1 cellular context compared by ENCODE assay signal in the genomic region with DNA sequence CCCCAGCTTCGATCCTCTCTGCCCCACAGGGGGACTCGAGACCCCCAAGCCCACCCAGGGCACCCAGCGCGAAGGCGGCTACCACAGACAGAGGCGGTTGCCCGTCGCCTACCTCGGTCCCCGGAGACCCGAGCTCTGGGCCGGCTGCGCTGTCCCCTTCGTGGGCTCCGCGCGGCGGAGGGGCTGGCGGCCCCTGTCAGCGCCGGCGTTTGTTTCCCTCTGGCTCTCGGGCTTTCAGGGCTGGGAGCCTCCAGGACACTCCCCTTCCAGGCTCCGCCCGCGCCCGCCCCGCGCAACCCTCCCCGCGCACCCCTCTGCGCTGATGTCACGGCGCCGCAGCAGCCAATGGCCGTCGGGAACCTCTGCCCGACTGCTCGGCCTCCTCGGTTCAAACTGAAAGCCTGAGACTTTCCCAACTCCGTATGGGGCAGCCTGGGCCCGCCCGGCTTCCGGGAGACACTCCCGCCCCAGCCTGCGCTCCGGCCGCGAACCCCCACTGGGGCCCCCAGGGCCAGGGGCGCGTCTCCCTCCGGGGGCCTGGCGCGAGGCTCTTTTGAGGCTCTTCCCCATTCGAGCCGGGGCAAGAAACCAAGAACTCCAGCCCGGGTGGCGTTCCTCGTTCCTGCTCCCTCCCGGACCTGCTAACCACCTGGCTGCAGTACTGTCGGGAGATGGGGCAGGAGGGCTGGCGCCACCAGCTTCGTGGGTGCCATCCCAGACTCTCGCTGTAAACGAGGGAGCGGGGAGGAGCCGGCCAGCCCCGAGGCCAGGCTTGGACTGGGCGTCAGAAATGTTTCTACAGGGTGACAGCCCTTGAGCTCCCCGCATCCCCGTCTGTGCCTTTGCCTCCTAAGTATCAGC.
TF ChIP-seq lines count a peak whose summit lies in the region.

A gene with protein sequence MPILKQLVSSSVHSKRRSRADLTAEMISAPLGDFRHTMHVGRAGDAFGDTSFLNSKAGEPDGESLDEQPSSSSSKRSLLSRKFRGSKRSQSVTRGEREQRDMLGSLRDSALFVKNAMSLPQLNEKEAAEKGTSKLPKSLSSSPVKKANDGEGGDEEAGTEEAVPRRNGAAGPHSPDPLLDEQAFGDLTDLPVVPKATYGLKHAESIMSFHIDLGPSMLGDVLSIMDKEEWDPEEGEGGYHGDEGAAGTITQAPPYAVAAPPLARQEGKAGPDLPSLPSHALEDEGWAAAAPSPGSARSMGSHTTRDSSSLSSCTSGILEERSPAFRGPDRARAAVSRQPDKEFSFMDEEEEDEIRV (minus strand): TSS at position 221 of the 861 bp plus-strand sequence. CDS start 25,501 bp downstream, outside the sequence.

TF ChIP-seq in HepG2, 621 proteins besides CTCF, POLR2A, EP300 and RAD21 (continued from another document and continues in another):
- TF ChIP-seq, protein P1, sequence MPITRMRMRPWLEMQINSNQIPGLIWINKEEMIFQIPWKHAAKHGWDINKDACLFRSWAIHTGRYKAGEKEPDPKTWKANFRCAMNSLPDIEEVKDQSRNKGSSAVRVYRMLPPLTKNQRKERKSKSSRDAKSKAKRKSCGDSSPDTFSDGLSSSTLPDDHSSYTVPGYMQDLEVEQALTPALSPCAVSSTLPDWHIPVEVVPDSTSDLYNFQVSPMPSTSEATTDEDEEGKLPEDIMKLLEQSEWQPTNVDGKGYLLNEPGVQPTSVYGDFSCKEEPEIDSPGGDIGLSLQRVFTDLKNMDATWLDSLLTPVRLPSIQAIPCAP (CRISPR knock-in tag; IDR thresholded peaks at IDR 0.05; ENCODE audit: low read depth): no peak
- TF ChIP-seq ZNF766 (CRISPR knock-in tag; IDR thresholded peaks at IDR 0.05; ENCODE audit: borderline replicate concordance) (peak; percentile 56; the same call in 1 of the 2 replicates), ZNF33B (CRISPR knock-in tag; IDR thresholded peaks at IDR 0.05) (peak; percentile 89), ZBTB1 (CRISPR knock-in tag; IDR thresholded peaks at IDR 0.05; ENCODE audit: borderline replicate concordance) (peak; percentile 43; the same call in 1 of the 2 replicates), ZBTB42 (CRISPR knock-in tag; IDR thresholded peaks at IDR 0.05) (no peak), ZNF644 (CRISPR knock-in tag; IDR thresholded peaks at IDR 0.05; ENCODE audit: low read depth) (no peak), KLF12 (CRISPR knock-in tag; IDR thresholded peaks at IDR 0.05; ENCODE audit: borderline replicate concordance) (no peak; the same call in 1 of the 2 replicates), ZBTB7A (CRISPR knock-in tag; IDR thresholded peaks at IDR 0.05) (no peak; the same call in 1 of the 2 replicates), FOXC1 (CRISPR knock-in tag; IDR thresholded peaks at IDR 0.05; ENCODE audit: borderline replicate concordance) (peak; percentile 80), KAT2B (IDR thresholded peaks at IDR 0.05; ENCODE audit: borderline replicate concordance, low read depth, low read length) (no peak), YEATS4 (CRISPR knock-in tag; IDR thresholded peaks at IDR 0.05; ENCODE audit: borderline replicate concordance) (no peak; the same call in 1 of the 2 replicates), MBD4 (IDR thresholded peaks at IDR 0.05; ENCODE audit: borderline replicate concordance, low read length) (no peak), MBNL3 (CRISPR knock-in tag; conservative IDR thresholded peaks at IDR 0.05) (no peak), FOXJ3 (CRISPR knock-in tag; IDR thresholded peaks at IDR 0.05; ENCODE audit: borderline replicate concordance) (peak; percentile 41; the same call in 1 of the 2 replicates), MTF1 (CRISPR knock-in tag; IDR thresholded peaks at IDR 0.05) (no peak), ZNF446 (CRISPR knock-in tag; IDR thresholded peaks at IDR 0.05) (peak; percentile 10; the same call in 1 of the 2 replicates), ZNF160 (CRISPR knock-in tag; IDR thresholded peaks at IDR 0.05) (peak; percentile 24; the same call in 1 of the 2 replicates), EZH2 (conservative IDR thresholded peaks at IDR 0.05; ENCODE audit: low read depth, low read length) (no peak), SSRP1 (CRISPR knock-in tag; IDR thresholded peaks at IDR 0.05) (no peak), NR2F2 (IDR thresholded peaks at IDR 0.05; ENCODE audit: borderline replicate concordance, low read depth) (peak; percentile 12; the same call in 1 of the 2 replicates), ZNF329 (CRISPR knock-in tag; IDR thresholded peaks at IDR 0.05; ENCODE audit: low read depth) (peak; percentile 92), RBM22 (optimal IDR thresholded peaks at IDR 0.05; ENCODE audit: low read length) (no peak)
- TF ChIP-seq, protein P2, sequence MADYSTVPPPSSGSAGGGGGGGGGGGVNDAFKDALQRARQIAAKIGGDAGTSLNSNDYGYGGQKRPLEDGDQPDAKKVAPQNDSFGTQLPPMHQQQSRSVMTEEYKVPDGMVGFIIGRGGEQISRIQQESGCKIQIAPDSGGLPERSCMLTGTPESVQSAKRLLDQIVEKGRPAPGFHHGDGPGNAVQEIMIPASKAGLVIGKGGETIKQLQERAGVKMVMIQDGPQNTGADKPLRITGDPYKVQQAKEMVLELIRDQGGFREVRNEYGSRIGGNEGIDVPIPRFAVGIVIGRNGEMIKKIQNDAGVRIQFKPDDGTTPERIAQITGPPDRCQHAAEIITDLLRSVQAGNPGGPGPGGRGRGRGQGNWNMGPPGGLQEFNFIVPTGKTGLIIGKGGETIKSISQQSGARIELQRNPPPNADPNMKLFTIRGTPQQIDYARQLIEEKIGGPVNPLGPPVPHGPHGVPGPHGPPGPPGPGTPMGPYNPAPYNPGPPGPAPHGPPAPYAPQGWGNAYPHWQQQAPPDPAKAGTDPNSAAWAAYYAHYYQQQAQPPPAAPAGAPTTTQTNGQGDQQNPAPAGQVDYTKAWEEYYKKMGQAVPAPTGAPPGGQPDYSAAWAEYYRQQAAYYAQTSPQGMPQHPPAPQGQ (CRISPR knock-in tag; IDR thresholded peaks at IDR 0.05; ENCODE audit: borderline replicate concordance): peak; percentile 83; the same call in 1 of the 2 replicates
- TF ChIP-seq, protein P3, sequence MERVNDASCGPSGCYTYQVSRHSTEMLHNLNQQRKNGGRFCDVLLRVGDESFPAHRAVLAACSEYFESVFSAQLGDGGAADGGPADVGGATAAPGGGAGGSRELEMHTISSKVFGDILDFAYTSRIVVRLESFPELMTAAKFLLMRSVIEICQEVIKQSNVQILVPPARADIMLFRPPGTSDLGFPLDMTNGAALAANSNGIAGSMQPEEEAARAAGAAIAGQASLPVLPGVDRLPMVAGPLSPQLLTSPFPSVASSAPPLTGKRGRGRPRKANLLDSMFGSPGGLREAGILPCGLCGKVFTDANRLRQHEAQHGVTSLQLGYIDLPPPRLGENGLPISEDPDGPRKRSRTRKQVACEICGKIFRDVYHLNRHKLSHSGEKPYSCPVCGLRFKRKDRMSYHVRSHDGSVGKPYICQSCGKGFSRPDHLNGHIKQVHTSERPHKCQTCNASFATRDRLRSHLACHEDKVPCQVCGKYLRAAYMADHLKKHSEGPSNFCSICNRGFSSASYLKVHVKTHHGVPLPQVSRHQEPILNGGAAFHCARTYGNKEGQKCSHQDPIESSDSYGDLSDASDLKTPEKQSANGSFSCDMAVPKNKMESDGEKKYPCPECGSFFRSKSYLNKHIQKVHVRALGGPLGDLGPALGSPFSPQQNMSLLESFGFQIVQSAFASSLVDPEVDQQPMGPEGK (CRISPR knock-in tag; IDR thresholded peaks at IDR 0.05): peak; percentile 97
- TF ChIP-seq, protein P4, sequence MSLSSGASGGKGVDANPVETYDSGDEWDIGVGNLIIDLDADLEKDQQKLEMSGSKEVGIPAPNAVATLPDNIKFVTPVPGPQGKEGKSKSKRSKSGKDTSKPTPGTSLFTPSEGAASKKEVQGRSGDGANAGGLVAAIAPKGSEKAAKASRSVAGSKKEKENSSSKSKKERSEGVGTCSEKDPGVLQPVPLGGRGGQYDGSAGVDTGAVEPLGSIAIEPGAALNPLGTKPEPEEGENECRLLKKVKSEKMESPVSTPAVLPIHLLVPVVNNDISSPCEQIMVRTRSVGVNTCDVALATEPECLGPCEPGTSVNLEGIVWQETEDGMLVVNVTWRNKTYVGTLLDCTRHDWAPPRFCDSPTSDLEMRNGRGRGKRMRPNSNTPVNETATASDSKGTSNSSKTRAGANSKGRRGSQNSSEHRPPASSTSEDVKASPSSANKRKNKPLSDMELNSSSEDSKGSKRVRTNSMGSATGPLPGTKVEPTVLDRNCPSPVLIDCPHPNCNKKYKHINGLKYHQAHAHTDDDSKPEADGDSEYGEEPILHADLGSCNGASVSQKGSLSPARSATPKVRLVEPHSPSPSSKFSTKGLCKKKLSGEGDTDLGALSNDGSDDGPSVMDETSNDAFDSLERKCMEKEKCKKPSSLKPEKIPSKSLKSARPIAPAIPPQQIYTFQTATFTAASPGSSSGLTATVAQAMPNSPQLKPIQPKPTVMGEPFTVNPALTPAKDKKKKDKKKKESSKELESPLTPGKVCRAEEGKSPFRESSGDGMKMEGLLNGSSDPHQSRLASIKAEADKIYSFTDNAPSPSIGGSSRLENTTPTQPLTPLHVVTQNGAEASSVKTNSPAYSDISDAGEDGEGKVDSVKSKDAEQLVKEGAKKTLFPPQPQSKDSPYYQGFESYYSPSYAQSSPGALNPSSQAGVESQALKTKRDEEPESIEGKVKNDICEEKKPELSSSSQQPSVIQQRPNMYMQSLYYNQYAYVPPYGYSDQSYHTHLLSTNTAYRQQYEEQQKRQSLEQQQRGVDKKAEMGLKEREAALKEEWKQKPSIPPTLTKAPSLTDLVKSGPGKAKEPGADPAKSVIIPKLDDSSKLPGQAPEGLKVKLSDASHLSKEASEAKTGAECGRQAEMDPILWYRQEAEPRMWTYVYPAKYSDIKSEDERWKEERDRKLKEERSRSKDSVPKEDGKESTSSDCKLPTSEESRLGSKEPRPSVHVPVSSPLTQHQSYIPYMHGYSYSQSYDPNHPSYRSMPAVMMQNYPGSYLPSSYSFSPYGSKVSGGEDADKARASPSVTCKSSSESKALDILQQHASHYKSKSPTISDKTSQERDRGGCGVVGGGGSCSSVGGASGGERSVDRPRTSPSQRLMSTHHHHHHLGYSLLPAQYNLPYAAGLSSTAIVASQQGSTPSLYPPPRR (CRISPR knock-in tag; IDR thresholded peaks at IDR 0.05; ENCODE audit: borderline replicate concordance): peak; percentile 8
- TF ChIP-seq, protein P5, sequence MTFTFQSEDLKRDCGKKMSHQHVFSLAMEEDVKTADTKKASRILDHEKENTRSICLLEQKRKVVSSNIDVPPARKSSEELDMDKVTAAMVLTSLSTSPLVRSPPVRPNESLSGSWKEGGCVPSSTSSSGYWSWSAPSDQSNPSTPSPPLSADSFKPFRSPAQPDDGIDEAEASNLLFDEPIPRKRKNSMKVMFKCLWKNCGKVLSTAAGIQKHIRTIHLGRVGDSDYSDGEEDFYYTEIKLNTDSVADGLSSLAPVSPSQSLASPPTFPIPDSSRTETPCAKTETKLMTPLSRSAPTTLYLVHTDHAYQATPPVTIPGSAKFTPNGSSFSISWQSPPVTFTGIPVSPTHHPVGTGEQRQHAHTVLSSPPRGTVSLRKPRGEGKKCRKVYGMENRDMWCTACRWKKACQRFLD (CRISPR knock-in tag; IDR thresholded peaks at IDR 0.05; ENCODE audit: borderline replicate concordance): peak; percentile 29; the same call in 1 of the 2 replicates
- TF ChIP-seq, protein P6, sequence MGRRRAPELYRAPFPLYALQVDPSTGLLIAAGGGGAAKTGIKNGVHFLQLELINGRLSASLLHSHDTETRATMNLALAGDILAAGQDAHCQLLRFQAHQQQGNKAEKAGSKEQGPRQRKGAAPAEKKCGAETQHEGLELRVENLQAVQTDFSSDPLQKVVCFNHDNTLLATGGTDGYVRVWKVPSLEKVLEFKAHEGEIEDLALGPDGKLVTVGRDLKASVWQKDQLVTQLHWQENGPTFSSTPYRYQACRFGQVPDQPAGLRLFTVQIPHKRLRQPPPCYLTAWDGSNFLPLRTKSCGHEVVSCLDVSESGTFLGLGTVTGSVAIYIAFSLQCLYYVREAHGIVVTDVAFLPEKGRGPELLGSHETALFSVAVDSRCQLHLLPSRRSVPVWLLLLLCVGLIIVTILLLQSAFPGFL (CRISPR knock-in tag; IDR thresholded peaks at IDR 0.05): no peak
- TF ChIP-seq, protein P7, sequence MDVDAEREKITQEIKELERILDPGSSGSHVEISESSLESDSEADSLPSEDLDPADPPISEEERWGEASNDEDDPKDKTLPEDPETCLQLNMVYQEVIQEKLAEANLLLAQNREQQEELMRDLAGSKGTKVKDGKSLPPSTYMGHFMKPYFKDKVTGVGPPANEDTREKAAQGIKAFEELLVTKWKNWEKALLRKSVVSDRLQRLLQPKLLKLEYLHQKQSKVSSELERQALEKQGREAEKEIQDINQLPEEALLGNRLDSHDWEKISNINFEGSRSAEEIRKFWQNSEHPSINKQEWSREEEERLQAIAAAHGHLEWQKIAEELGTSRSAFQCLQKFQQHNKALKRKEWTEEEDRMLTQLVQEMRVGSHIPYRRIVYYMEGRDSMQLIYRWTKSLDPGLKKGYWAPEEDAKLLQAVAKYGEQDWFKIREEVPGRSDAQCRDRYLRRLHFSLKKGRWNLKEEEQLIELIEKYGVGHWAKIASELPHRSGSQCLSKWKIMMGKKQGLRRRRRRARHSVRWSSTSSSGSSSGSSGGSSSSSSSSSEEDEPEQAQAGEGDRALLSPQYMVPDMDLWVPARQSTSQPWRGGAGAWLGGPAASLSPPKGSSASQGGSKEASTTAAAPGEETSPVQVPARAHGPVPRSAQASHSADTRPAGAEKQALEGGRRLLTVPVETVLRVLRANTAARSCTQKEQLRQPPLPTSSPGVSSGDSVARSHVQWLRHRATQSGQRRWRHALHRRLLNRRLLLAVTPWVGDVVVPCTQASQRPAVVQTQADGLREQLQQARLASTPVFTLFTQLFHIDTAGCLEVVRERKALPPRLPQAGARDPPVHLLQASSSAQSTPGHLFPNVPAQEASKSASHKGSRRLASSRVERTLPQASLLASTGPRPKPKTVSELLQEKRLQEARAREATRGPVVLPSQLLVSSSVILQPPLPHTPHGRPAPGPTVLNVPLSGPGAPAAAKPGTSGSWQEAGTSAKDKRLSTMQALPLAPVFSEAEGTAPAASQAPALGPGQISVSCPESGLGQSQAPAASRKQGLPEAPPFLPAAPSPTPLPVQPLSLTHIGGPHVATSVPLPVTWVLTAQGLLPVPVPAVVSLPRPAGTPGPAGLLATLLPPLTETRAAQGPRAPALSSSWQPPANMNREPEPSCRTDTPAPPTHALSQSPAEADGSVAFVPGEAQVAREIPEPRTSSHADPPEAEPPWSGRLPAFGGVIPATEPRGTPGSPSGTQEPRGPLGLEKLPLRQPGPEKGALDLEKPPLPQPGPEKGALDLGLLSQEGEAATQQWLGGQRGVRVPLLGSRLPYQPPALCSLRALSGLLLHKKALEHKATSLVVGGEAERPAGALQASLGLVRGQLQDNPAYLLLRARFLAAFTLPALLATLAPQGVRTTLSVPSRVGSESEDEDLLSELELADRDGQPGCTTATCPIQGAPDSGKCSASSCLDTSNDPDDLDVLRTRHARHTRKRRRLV (CRISPR knock-in tag; IDR thresholded peaks at IDR 0.05): no peak
